8 cellular contexts compared by ENCODE assay signal in the genomic region with DNA sequence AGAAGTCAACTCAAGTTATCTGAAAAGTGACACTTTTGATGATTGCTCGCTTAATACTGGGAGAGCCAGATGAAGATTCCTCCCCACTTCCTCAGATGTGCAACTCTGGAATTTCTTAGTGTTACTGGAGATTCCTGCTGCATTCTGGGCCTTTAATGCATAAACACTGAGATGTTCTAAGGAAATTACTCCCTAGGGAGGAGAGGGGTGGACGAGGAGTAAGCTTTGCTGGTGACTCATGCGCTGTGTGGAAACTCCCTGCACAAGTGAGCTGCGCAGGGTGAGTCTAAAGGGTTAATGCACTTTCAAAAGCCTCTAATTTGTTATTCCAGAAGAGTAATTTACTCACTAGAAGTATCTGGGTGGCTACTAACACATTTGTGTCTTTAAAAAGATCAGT. TPM values are rescaled to one million over a fixed set of nuclear protein-coding genes. Genes with fewer than 3 reads are reported as not detected.
A peak's percentile ranks its signal among the peaks of the same experiment; 100 is the strongest.
DNase-seq lines count a peak whose midpoint lies in the region; ATAC-seq lines count a peak whose summit lies in the region.

No MANE protein-coding gene starts in this region.

- H3K27me3 ChIP-seq in MG63, result no peaks in the 10 kb centered on the region
- no peaks in the 10 kb centered on the region for H3K27me3 ChIP-seq in rectal smooth muscle tissue (ENCODE audit: control insufficient read depth, insufficient read depth, low read length)

- H3K9me3 ChIP-seq in MG63, result no peaks in the 10 kb centered on the region

- ATAC-seq in GM21360 (IDR thresholded peaks at IDR 0.05; ENCODE audit: unreplicated experiment) (peak; percentile 63), HG03097 (IDR thresholded peaks at IDR 0.05; ENCODE audit: low FRiP score, unreplicated experiment) (no peak), GM21423 (IDR thresholded peaks at IDR 0.05; ENCODE audit: unreplicated experiment) (no peak)

- H3K4me3 ChIP-seq in MG63, result no peak overlapping the region
- H3K4me3 ChIP-seq in rectal smooth muscle tissue (ENCODE audit: low read length), result no peak overlapping the region

- H3K4me1 ChIP-seq in rectal smooth muscle tissue (ENCODE audit: control insufficient read depth, insufficient read depth, low read length), result peaks cover 33% of the 10 kb centered on the region

- DNase-seq in MG63 (peak; percentile 90), epithelial cell of prostate (ENCODE audit: low read depth, low spot score) (no peak), NCI-H2029 treated with DMSO at 0.1 percent for 48 hours (lab: John Stamatoyannopoulos, UW) (no peak)
- DNase-seq in activated effector memory CD4-positive, alpha-beta T cell treated with anti-CD3 and anti-CD28 coated beads, Interleukin-2, amount 50 U/mL, for 16 hours, result no peak

- no peak overlapping the region for H3K9ac ChIP-seq in rectal smooth muscle tissue (ENCODE audit: low read length)

- H3K27ac ChIP-seq in epithelial cell of prostate (peak overlapping the region; percentile 94), rectal smooth muscle tissue (ENCODE audit: low read depth, low read length) (peak overlapping the region; percentile 82)

- H3K36me3 ChIP-seq in MG63 (peaks cover 42% of the 10 kb centered on the region), rectal smooth muscle tissue (ENCODE audit: control insufficient read depth, insufficient read depth, low read length) (no peaks in the 10 kb centered on the region)

RNA-seq across cellular contexts. Expression of gene EGFR, which starts 46.3 kb away (rescaled TPM):
- 20.3 and 21.0 TPM in 2 replicates for total RNA-seq in MG63 (2014; rRNA removed; shearing (Covaris generic); ENCODE audit: low replicate concordance)
